8 cellular contexts compared by ENCODE assay signal in the genomic region with DNA sequence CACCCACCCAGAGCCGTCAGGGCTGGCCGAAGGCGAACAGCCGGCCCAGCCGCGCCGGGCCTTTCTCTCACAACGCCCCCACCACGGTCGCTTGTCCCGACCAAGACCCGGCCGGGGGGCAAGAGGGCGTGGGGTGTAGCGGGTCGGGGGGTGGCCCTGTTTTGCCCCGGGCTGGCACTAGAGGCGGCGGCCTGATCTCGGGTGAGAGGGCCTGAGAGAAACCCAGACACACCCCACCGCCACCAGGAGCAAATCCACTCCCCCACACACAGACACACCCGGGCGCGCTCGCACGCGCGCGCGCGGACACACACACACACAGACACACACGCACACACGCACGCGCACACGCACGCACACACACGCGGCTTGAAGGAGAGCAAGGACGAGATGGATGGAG.
DNase-seq lines count a peak whose midpoint lies in the region; ATAC-seq and TF ChIP-seq lines count a peak whose summit lies in the region.
"Not testable (repeated sequence)": the region's sequence is repeated elsewhere in the genome, so short reads cannot be mapped to it uniquely, and the experiment has no call there.

No MANE protein-coding gene starts in this region.

- H3K27me3 ChIP-seq in CD8-positive, alpha-beta T cell (ENCODE audit: insufficient read depth, low read length); prostate gland (replicated peaks; ENCODE audit: insufficient read depth); testis: not testable (repeated sequence)

- H3K27ac ChIP-seq in CD8-positive, alpha-beta T cell (ENCODE audit: low read depth, low read length); prostate gland: not testable (repeated sequence)
- H3K27ac ChIP-seq in testis = peak overlapping the region in 1 of 2 donors; percentile 28

- intact Hi-C loops in CD8-positive, alpha-beta T cell (cut with DNase I, micrococcal nuclease); left colon (cut with DNase I, micrococcal nuclease); prostate gland (cut with DNase I); testis (cut with DNase I; ENCODE audit: low total_unique reads): not testable (repeated sequence)

- not testable (repeated sequence) for H3K9me3 Mint-ChIP-seq in CD8-positive, alpha-beta T cell; endothelial cell (ENCODE audit: unreplicated experiment)

- not testable (repeated sequence) for H3K4me1 ChIP-seq in CD8-positive, alpha-beta T cell (ENCODE audit: insufficient read depth, low read length); prostate gland (replicated peaks); testis

- H3K4me3 Mint-ChIP-seq in CD8-positive, alpha-beta T cell; endothelial cell (ENCODE audit: unreplicated experiment): not testable (repeated sequence)

- H3K9me3 ChIP-seq in CD8-positive, alpha-beta T cell (ENCODE audit: low read length); prostate gland; testis: not testable (repeated sequence)

- not testable (repeated sequence) for H3K27ac Mint-ChIP-seq in CD8-positive, alpha-beta T cell; endothelial cell (ENCODE audit: unreplicated experiment)

- H3K36me3 ChIP-seq in CD8-positive, alpha-beta T cell (ENCODE audit: insufficient read depth, low read length); prostate gland; testis (ENCODE audit: low read depth, missing control alignments): not testable (repeated sequence)

- WGBS in prostate gland = 35% methylated on average over 40 of the region's 40 CpGs
- 22% methylated on average over 40 of the region's 40 CpGs; no CpG with 5 or more reads in 1 of the 2 donors for WGBS in testis, 2 donors

- POLR2A ChIA-PET in CD8-positive, alpha-beta T cell (lab: Charles Lee) = not testable (repeated sequence)

- not testable (repeated sequence) for H3K27me3 Mint-ChIP-seq in CD8-positive, alpha-beta T cell (ENCODE audit: low read depth); endothelial cell (ENCODE audit: unreplicated experiment)

- H3K36me3 Mint-ChIP-seq in CD8-positive, alpha-beta T cell; endothelial cell (ENCODE audit: low read depth, unreplicated experiment): not testable (repeated sequence)

- CTCF ChIA-PET in CD8-positive, alpha-beta T cell (lab: Charles Lee) = not testable (repeated sequence)

- not testable (repeated sequence) for TF ChIP-seq CTCF in CD8-positive, alpha-beta T cell (IDR thresholded peaks at IDR 0.05); endothelial cell (IDR thresholded peaks at IDR 0.05; ENCODE audit: unreplicated experiment); prostate gland (IDR thresholded peaks at IDR 0.05); testis (IDR thresholded peaks at IDR 0.05)

- not testable (repeated sequence) for TF ChIP-seq POLR2A in prostate gland (IDR thresholded peaks at IDR 0.05); testis (IDR thresholded peaks at IDR 0.05)

- peak in 6 of 7 experiments; percentile 26 to 77 (median 51) for DNase-seq in CD8-positive, alpha-beta T cell
- DNase-seq in NCI-H1694 (lab: John Stamatoyannopoulos, UW) (peak; percentile 12), activated gamma-delta T cell treated with Interleukin-2 at 50 U/mL for 16 hours (peak; percentile 50), endothelial cell (ENCODE audit: low spot score) (peak; percentile 17), left colon (peak; percentile 50 to 52), prostate gland (ENCODE audit: low spot score) (peak; percentile 54), testis (peak; percentile 76)
- peak; percentile 33 for DNase-seq in activated CD4-positive, CD25-positive, alpha-beta regulatory T cell treated with anti-CD3 and anti-CD28 coated beads, Interleukin-2, amount 50 U/mL, for 72 hours

- not testable (repeated sequence) for ATAC-seq in CD8-positive, alpha-beta T cell; left colon

- H3K4me1 Mint-ChIP-seq in CD8-positive, alpha-beta T cell (ENCODE audit: low read depth); endothelial cell (ENCODE audit: unreplicated experiment): not testable (repeated sequence)

- not testable (repeated sequence) for H3K4me3 ChIP-seq in CD8-positive, alpha-beta T cell (ENCODE audit: low read depth, low read length)
- H3K4me3 ChIP-seq in prostate gland (peak overlapping the region; percentile 27 to 30), testis (peak overlapping the region; percentile 41 to 57)

Comparison
In these comparisons a context has a peak if more than half of its experiments do, and no peak if none do; other contexts are left out.
1. DNase-seq: peak in every context shown above with its lines; median percentile 76 in testis; 54 in prostate gland; 51 in CD8-positive, alpha-beta T cell; 51 in left colon; 50 in activated gamma-delta T cell treated with Interleukin-2 at 50 U/mL for 16 hours; 33 in activated CD4-positive, CD25-positive, alpha-beta regulatory T cell treated with anti-CD3 and anti-CD28 coated beads, Interleukin-2, amount 50 U/mL, for 72 hours; 17 in endothelial cell; 12 in NCI-H1694.